In genomic region chr7:140478361-140479061, GRCh38 we compare ENCODE assay signal across 8 cellular contexts. TPM values are rescaled to one million over a fixed set of nuclear protein-coding genes. Genes with fewer than 3 reads are reported as not detected.
A peak's percentile ranks its signal among the peaks of the same experiment; 100 is the strongest.
DNase-seq lines count a peak whose midpoint lies in the region; ATAC-seq, FAIRE-seq and TF ChIP-seq lines count a peak whose summit lies in the region.

No MANE protein-coding gene starts in this region.

- ATAC-seq in HG03025 (IDR thresholded peaks at IDR 0.05; ENCODE audit: low FRiP score, unreplicated experiment), result peak; percentile 29
- peak; percentile 51 for ATAC-seq in mucosa of descending colon

- no peaks in the 10 kb centered on the region for H3K36me3 ChIP-seq in mucosa of descending colon (ENCODE audit: low read depth)

- no peak for FAIRE-seq in GM18507 (lab: Jason Lieb, UNC)

- POLR2A ChIA-PET in activated CD4-positive, alpha-beta memory T cell treated with anti-CD3 and anti-CD28 coated beads, Interleukin-2, amount 10 ng/mL, durations not matched to agents 7 days and 5 days (lab: Charles Lee), result interaction anchor here (0.8 to 5.4 kb wide), 25 partner anchors 8 to 535 kb away, joined by 3 to 42 read pairs (median 5); partner anchors contain the start of genes ADCK2, KDM7A, MRPS33 and NDUFB2

- peak overlapping the region; percentile 88 for H3K4me3 Mint-ChIP-seq in activated CD4-positive, alpha-beta memory T cell treated with anti-CD3 and anti-CD28 coated beads, Interleukin-2, amount 10 ng/mL, durations not matched to agents 7 days and 5 days

- TF ChIP-seq CTCF in epithelial cell of esophagus (IDR thresholded peaks at IDR 0.05; ENCODE audit: insufficient read depth, low read depth, low read length, missing control alignments) (no peak), mucosa of descending colon (IDR thresholded peaks at IDR 0.05) (no peak)

- DNase-seq in 8988T (peak; percentile 30), GM18507 (ENCODE audit: extremely low spot score, insufficient read length, low read depth) (peak; percentile 5), NCI-H2196 treated with DMSO at 0.1 percent for 48 hours (lab: John Stamatoyannopoulos, UW; ENCODE audit: unreplicated experiment) (peak; percentile 12), epithelial cell of esophagus (ENCODE audit: low read depth) (peak; percentile 46), mucosa of descending colon (peak; percentile 60 to 73 (median 71))
- peak; percentile 53 for DNase-seq in activated CD4-positive, alpha-beta memory T cell treated with anti-CD3 and anti-CD28 coated beads, Interleukin-2, amount 10 ng/mL, durations not matched to agents 7 days and 5 days
- peak; percentile 17 to 74 (median 60) for DNase-seq in stimulated activated naive CD4-positive, alpha-beta T cell (lab: John Stamatoyannopoulos, UW)

- H3K9me3 Mint-ChIP-seq in activated CD4-positive, alpha-beta memory T cell treated with anti-CD3 and anti-CD28 coated beads, Interleukin-2, amount 10 ng/mL, durations not matched to agents 7 days and 5 days, result no peaks in the 10 kb centered on the region

- no peaks in the 10 kb centered on the region for H3K27me3 Mint-ChIP-seq in activated CD4-positive, alpha-beta memory T cell treated with anti-CD3 and anti-CD28 coated beads, Interleukin-2, amount 10 ng/mL, durations not matched to agents 7 days and 5 days

- H3K36me3 Mint-ChIP-seq in activated CD4-positive, alpha-beta memory T cell treated with anti-CD3 and anti-CD28 coated beads, Interleukin-2, amount 10 ng/mL, durations not matched to agents 7 days and 5 days (ENCODE audit: low read depth), result peaks cover 14% of the 10 kb centered on the region

- H3K27ac Mint-ChIP-seq in activated CD4-positive, alpha-beta memory T cell treated with anti-CD3 and anti-CD28 coated beads, Interleukin-2, amount 10 ng/mL, durations not matched to agents 7 days and 5 days, result peak overlapping the region; percentile 87

- peaks cover 25% of the 10 kb centered on the region for H3K4me1 Mint-ChIP-seq in activated CD4-positive, alpha-beta memory T cell treated with anti-CD3 and anti-CD28 coated beads, Interleukin-2, amount 10 ng/mL, durations not matched to agents 7 days and 5 days

- H3K9me3 ChIP-seq in mucosa of descending colon, result no peaks in the 10 kb centered on the region

- intact Hi-C loops in mucosa of descending colon (cut with DNase I, micrococcal nuclease), result no loop called here

- H3K4me1 ChIP-seq in mucosa of descending colon (ENCODE audit: low read depth), result peaks cover 24% of the 10 kb centered on the region

- H3K4me3 ChIP-seq in epithelial cell of esophagus (ENCODE audit: low read length) (peak overlapping the region; percentile 77), mucosa of descending colon (peak overlapping the region; percentile 99)

- CTCF ChIA-PET in activated CD4-positive, alpha-beta memory T cell treated with anti-CD3 and anti-CD28 coated beads, Interleukin-2, amount 10 ng/mL, durations not matched to agents 7 days and 5 days (lab: Charles Lee), result interaction anchor here (0.9 to 8.4 kb wide), 13 partner anchors 9 to 1259 kb away, joined by 3 to 102 read pairs (median 4); partner anchors contain the start of genes ADCK2, MRPS33 and SSBP1

RNA-seq across cellular contexts. Expression of gene MKRN1, which starts 0.8 kb away (rescaled TPM):
- total RNA-seq in activated CD4-positive, alpha-beta memory T cell treated with anti-CD3 and anti-CD28 coated beads, Interleukin-2, amount 10 ng/mL, durations not matched to agents 7 days and 5 days, result 100 to 1,000 TPM; 119 to 122 TPM
- total RNA-seq in mucosa of descending colon, result 100 to 1,000 TPM; 169 to 263 (median 188) TPM

Comparison
In these comparisons a context has a peak if more than half of its experiments do, and no peak if none do; other contexts are left out.
1. Peak in every context shown above with its lines: DNase-seq, ATAC-seq and H3K4me3 ChIP-seq.
2. DNase-seq: peak in every context shown above with its lines; median percentile 71 in mucosa of descending colon; 60 in stimulated activated naive CD4-positive, alpha-beta T cell; 53 in activated CD4-positive, alpha-beta memory T cell treated with anti-CD3 and anti-CD28 coated beads, Interleukin-2, amount 10 ng/mL, durations not matched to agents 7 days and 5 days; 46 in epithelial cell of esophagus; 30 in 8988T; 12 in NCI-H2196 treated with DMSO at 0.1 percent for 48 hours; 5 in GM18507.